In the genomic region with DNA sequence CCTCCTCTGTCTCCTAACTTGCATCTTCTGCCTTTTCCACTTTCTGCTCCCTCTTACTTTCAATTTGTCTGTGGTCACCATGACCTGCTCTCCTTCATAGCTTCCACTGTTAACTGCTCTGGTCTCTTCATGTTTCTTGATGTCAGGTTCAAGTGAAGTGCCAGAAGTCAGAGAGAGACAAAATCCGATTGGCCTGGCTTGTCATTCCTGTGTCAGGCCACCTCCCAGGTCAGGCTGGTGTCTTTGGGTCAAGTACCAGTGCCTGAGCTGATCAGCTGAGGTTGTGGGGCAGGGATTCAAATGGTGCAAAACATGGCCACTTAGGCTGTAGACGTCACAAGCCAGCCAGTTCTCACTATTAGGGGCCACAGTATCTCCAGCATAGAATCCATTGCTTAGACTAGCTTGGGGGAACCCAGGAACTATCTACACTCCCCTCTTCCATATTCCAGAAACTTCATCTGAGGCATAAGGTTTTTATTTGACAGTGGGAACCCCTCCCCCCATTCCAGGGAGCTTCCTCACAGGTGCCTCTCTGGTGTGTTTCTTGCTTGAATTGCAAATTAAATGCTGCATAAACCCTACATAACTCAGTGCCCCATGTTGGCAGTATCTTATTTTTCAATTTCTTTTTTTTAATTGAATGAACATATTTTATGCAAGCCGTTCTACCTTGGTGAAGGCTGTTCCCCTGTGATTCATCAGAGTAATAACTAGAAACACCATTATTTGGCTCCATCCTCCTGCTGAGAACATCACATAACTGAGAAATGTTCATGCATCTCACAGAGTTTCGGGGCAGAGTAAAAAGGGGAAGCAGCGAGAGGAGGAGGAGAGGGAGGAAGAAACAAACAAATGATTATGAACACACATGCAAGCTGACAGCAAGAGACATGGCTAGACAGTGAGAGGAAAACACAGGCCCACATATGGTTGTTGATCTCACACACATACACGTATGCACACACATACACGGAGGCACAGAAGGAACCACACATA, we compare ENCODE assay signal across 22 cellular contexts.
A peak's percentile ranks its signal among the peaks of the same experiment; 100 is the strongest.
DNase-seq lines count a peak whose midpoint lies in the region; ATAC-seq and TF ChIP-seq lines count a peak whose summit lies in the region.
"Had no signal": no experiment of that assay in that cellular context is flagged by ENCODE, and none has a peak within 500 bp of the region (broad histone marks: within the 10 kb centered on the region; RNA-seq: fewer than 3 reads in every experiment).

No MANE protein-coding gene starts in this region.

- H2AFZ ChIP-seq in OCI-LY3 (ENCODE audit: low read depth, low read length) (no peak overlapping the region), neural progenitor cell (replicated peaks) (no peak overlapping the region)

- H3K4me2 ChIP-seq in OCI-LY3 (ENCODE audit: low read length) (peak overlapping the region; percentile 73), neural progenitor cell (no peak overlapping the region)
- H3K4me2 ChIP-seq: BLaER1 treated with 17β-estradiol and CSF1 and Interleukin-3, amounts not matched to agents 10 nM and 100 nM had no signal

- peak; percentile 44 for DNase-seq in NOMO-1 treated with DMSO at 0.1 percent for 48 hours (lab: John Stamatoyannopoulos, UW; ENCODE audit: unreplicated experiment)
- DNase-seq in NOMO-1 treated with dmso at 0.1 percent for 144 hours (lab: John Stamatoyannopoulos, UW; ENCODE audit: unreplicated experiment): no peak
- DNase-seq in GM20000 (ENCODE audit: low spot score): peak; percentile 51
- no peak for DNase-seq in neural progenitor cell (ENCODE audit: low spot score)
- no peak for DNase-seq in AML-193 (lab: John Stamatoyannopoulos, UW)
- DNase-seq in RKO (ENCODE audit: low spot score): no peak
- DNase-seq: activated CD4-positive, alpha-beta T cell treated with anti-CD3 and anti-CD28 coated beads for 4 hours; effector memory CD8-positive, alpha-beta T cell; EL; esophagus squamous epithelium; HCEC 1CT; kidney; mammary epithelial cell; NCI-H1694 treated with DMSO at 0.1 percent for 48 hours; NCI-H774; stimulated activated CD4-positive, alpha-beta T cell treated with anti-CD3 and anti-CD28 coated beads, Interleukin-12 subunit alpha, Interleukin-12 subunit beta, amount 100 ng/mL, for 4 hours had no signal

- H4K20me1 ChIP-seq in OCI-LY3 (ENCODE audit: insufficient read depth, low read length): no peaks in the 10 kb centered on the region
- H4K20me1 ChIP-seq in neural progenitor cell (ENCODE audit: low read depth): no peaks in the 10 kb centered on the region
- H4K20me1 ChIP-seq: BLaER1 treated with 17β-estradiol and CSF1 and Interleukin-3, amounts not matched to agents 10 nM and 100 nM had no signal

- H3K79me2 ChIP-seq in OCI-LY3 (ENCODE audit: low read length) (no peaks in the 10 kb centered on the region), neural progenitor cell (ENCODE audit: low read depth) (no peaks in the 10 kb centered on the region)

- ATAC-seq in HG02642 (IDR thresholded peaks at IDR 0.05; ENCODE audit: poor library complexity, unreplicated experiment): no peak
- ATAC-seq: effector memory CD8-positive, alpha-beta T cell; gastroesophageal sphincter had no signal

- H3K27ac ChIP-seq in OCI-LY3 (ENCODE audit: low read length) (peak overlapping the region; percentile 66), neural progenitor cell (no peak overlapping the region)
- H3K27ac ChIP-seq: BLaER1 treated with 17β-estradiol and CSF1 and Interleukin-3, amounts not matched to agents 10 nM and 100 nM; esophagus squamous epithelium; gastroesophageal sphincter; suprapubic skin had no signal

- no peak overlapping the region for H3K27ac Mint-ChIP-seq in neural progenitor cell
- H3K27ac Mint-ChIP-seq: effector memory CD8-positive, alpha-beta T cell had no signal

- peaks cover 25% of the 10 kb centered on the region for H3F3A ChIP-seq in neural progenitor cell (ENCODE audit: low read depth)

- H3K9ac ChIP-seq in OCI-LY3 (ENCODE audit: low read length) (peak overlapping the region; percentile 17; the same call in 1 of the 2 replicates), neural progenitor cell (no peak overlapping the region)
- H3K9ac ChIP-seq: BLaER1 treated with 17β-estradiol and CSF1 and Interleukin-3, amounts not matched to agents 10 nM and 100 nM had no signal

- H3K36me3 Mint-ChIP-seq in neural progenitor cell: no peaks in the 10 kb centered on the region

- H3K9me3 Mint-ChIP-seq in neural progenitor cell: peaks cover 27% of the 10 kb centered on the region

- H3K4me1 Mint-ChIP-seq in neural progenitor cell: peaks cover 37% of the 10 kb centered on the region

- TF ChIP-seq CTCF in GM20000 (IDR thresholded peaks at IDR 0.05; ENCODE audit: extremely low read depth, missing control alignments) (no peak), OCI-LY3 (IDR thresholded peaks at IDR 0.05; ENCODE audit: low read depth, low read length) (no peak), neural progenitor cell (IDR thresholded peaks at IDR 0.05) (no peak)

- H3K9me3 ChIP-seq in OCI-LY3 (ENCODE audit: insufficient read depth, low read length) (peaks cover 30% of the 10 kb centered on the region; the same call in 1 of the 2 replicates), neural progenitor cell (ENCODE audit: low read depth) (peaks cover 11% of the 10 kb centered on the region)

- H3K4me3 ChIP-seq in OCI-LY3 (ENCODE audit: low read length) (peak overlapping the region; percentile 31), neural progenitor cell (no peak overlapping the region)
- H3K4me3 ChIP-seq: BLaER1 treated with 17β-estradiol and CSF1 and Interleukin-3, amounts not matched to agents 10 nM and 100 nM; esophagus squamous epithelium; gastroesophageal sphincter; Peyer's patch; suprapubic skin had no signal

- H3K4me1 ChIP-seq in OCI-LY3 (ENCODE audit: low read length): peaks cover 45% of the 10 kb centered on the region
- H3K4me1 ChIP-seq in neural progenitor cell: peaks cover 24% of the 10 kb centered on the region
- H3K4me1 ChIP-seq: esophagus squamous epithelium, gastroesophageal sphincter, suprapubic skin had no signal

- peak overlapping the region; percentile 25 for H3K4me3 Mint-ChIP-seq in neural progenitor cell
- H3K4me3 Mint-ChIP-seq: effector memory CD8-positive, alpha-beta T cell had no signal

- H3K27me3 Mint-ChIP-seq in neural progenitor cell (ENCODE audit: insufficient read depth, low read depth): peaks cover 24% of the 10 kb centered on the region

- 0 out of 2 replicates have a peak, but pooled peaks cover 3% of the 10 kb centered on the region for H3K27me3 ChIP-seq in OCI-LY3 (ENCODE audit: low read depth, low read length)
- H3K27me3 ChIP-seq in neural progenitor cell: peaks cover 9% of the 10 kb centered on the region
- H3K27me3 ChIP-seq: BLaER1 treated with 17β-estradiol and CSF1 and Interleukin-3, amounts not matched to agents 10 nM and 100 nM; Peyer's patch; suprapubic skin had no signal

- H3K36me3 ChIP-seq in OCI-LY3 (replicated peaks; ENCODE audit: low read depth, low read length): peaks cover 15% of the 10 kb centered on the region
- peaks cover 8% of the 10 kb centered on the region for H3K36me3 ChIP-seq in neural progenitor cell
- H3K36me3 ChIP-seq: BLaER1 treated with 17β-estradiol and CSF1 and Interleukin-3, amounts not matched to agents 10 nM and 100 nM; esophagus squamous epithelium; gastroesophageal sphincter; Peyer's patch; suprapubic skin had no signal

Comparison
In these comparisons a context has a peak if more than half of its experiments do, and no peak if none do; other contexts are left out.
1. DNase-seq: peak in NOMO-1 treated with DMSO at 0.1 percent for 48 hours (single experiment) and GM20000 (single experiment); none in NOMO-1 treated with dmso at 0.1 percent for 144 hours (single experiment), neural progenitor cell (single experiment), AML-193 (0 of 2) and RKO (single experiment).